8 cellular contexts compared by ENCODE assay signal in genomic region chr10:31929986-31930675, GRCh38. TPM values are rescaled to one million over a fixed set of nuclear protein-coding genes. Genes with fewer than 3 reads are reported as not detected.
DNase-seq lines count a peak whose midpoint lies in the region; ATAC-seq lines count a peak whose summit lies in the region.

No MANE protein-coding gene starts in this region.

- H3K27ac Mint-ChIP-seq in activated naive CD8-positive, alpha-beta T cell treated with anti-CD3 and anti-CD28 coated beads, Interleukin-2, amount 10 ng/mL, durations not matched to agents 7 days and 5 days = peak overlapping the region; percentile 67

- DNase-seq in MG63 = no peak
- DNase-seq in activated naive CD8-positive, alpha-beta T cell treated with anti-CD3 and anti-CD28 coated beads, Interleukin-2, amount 10 ng/mL, durations not matched to agents 7 days and 5 days = no peak
- DNase-seq in inferior parietal cortex (ENCODE audit: extremely low spot score) = peak; percentile 61
- DNase-seq in superior temporal gyrus (ENCODE audit: extremely low spot score) = peak; percentile 74
- no peak for DNase-seq in COLO668 (lab: John Stamatoyannopoulos, UW; ENCODE audit: unreplicated experiment)
- DNase-seq in left lobe of liver (ENCODE audit: low spot score) = no peak

- peaks cover 32% of the 10 kb centered on the region for H3K4me1 Mint-ChIP-seq in activated naive CD8-positive, alpha-beta T cell treated with anti-CD3 and anti-CD28 coated beads, Interleukin-2, amount 10 ng/mL, durations not matched to agents 7 days and 5 days

- no peaks in the 10 kb centered on the region for H3K9me3 ChIP-seq in BLaER1 treated with 17β-estradiol and CSF1 and Interleukin-3, amounts not matched to agents 10 nM and 100 nM (replicated peaks in 1 of 11)
- no peaks in the 10 kb centered on the region for H3K9me3 ChIP-seq in MG63

- no peaks in the 10 kb centered on the region for H3K36me3 ChIP-seq in BLaER1 treated with 17β-estradiol and CSF1 and Interleukin-3, amounts not matched to agents 10 nM and 100 nM
- H3K36me3 ChIP-seq in MG63 = no peaks in the 10 kb centered on the region

- H3K27me3 ChIP-seq in BLaER1 treated with 17β-estradiol and CSF1 and Interleukin-3, amounts not matched to agents 10 nM and 100 nM = no peaks in the 10 kb centered on the region
- no peaks in the 10 kb centered on the region for H3K27me3 ChIP-seq in MG63

- H3K4me1 ChIP-seq in BLaER1 treated with 17β-estradiol and CSF1 and Interleukin-3, amounts not matched to agents 10 nM and 100 nM = peaks cover 26 to 47% (median 36%) of the 10 kb centered on the region in 10 experiments

- peak overlapping the region; percentile 82 to 97 (median 93); a peak in 21 of 22 replicates for H3K27ac ChIP-seq in BLaER1 treated with 17β-estradiol and CSF1 and Interleukin-3, amounts not matched to agents 10 nM and 100 nM

- H3K4me3 Mint-ChIP-seq in activated naive CD8-positive, alpha-beta T cell treated with anti-CD3 and anti-CD28 coated beads, Interleukin-2, amount 10 ng/mL, durations not matched to agents 7 days and 5 days = peak overlapping the region; percentile 91

- ATAC-seq in GM18907 (IDR thresholded peaks at IDR 0.05; ENCODE audit: unreplicated experiment) = peak; percentile 43
- ATAC-seq in activated naive CD8-positive, alpha-beta T cell treated with anti-CD3 and anti-CD28 coated beads, Interleukin-2, amount 10 ng/mL, durations not matched to agents 7 days and 5 days (ENCODE audit: low read depth) = peak; percentile 48
- ATAC-seq in left lobe of liver = no peak

- H3K9me3 Mint-ChIP-seq in activated naive CD8-positive, alpha-beta T cell treated with anti-CD3 and anti-CD28 coated beads, Interleukin-2, amount 10 ng/mL, durations not matched to agents 7 days and 5 days = no peaks in the 10 kb centered on the region

- H3K4me3 ChIP-seq in BLaER1 treated with 17β-estradiol and CSF1 and Interleukin-3, amounts not matched to agents 10 nM and 100 nM = peak overlapping the region; percentile 84 to 99 (median 94)
- peak overlapping the region; percentile 82 for H3K4me3 ChIP-seq in MG63

- POLR2A ChIA-PET in activated naive CD8-positive, alpha-beta T cell treated with anti-CD3 and anti-CD28 coated beads, Interleukin-2, amount 10 ng/mL, durations not matched to agents 7 days and 5 days (lab: Charles Lee) = interaction anchor here (0.6 to 2.1 kb wide), 3 partner anchors 9 to 115 kb away, joined by 3 to 14 read pairs (median 6); no protein-coding TSS in a partner anchor

- H3K9ac ChIP-seq in BLaER1 treated with 17β-estradiol and CSF1 and Interleukin-3, amounts not matched to agents 10 nM and 100 nM = peak overlapping the region; percentile 90 to 96 (median 94)

- H3K36me3 Mint-ChIP-seq in activated naive CD8-positive, alpha-beta T cell treated with anti-CD3 and anti-CD28 coated beads, Interleukin-2, amount 10 ng/mL, durations not matched to agents 7 days and 5 days = no peaks in the 10 kb centered on the region

- peaks cover 23 to 30% (median 27%) of the 10 kb centered on the region in 11 experiments for H4K20me1 ChIP-seq in BLaER1 treated with 17β-estradiol and CSF1 and Interleukin-3, amounts not matched to agents 10 nM and 100 nM

- H3K4me2 ChIP-seq in BLaER1 treated with 17β-estradiol and CSF1 and Interleukin-3, amounts not matched to agents 10 nM and 100 nM = peak overlapping the region; percentile 88 to 99 (median 96)

- peaks cover 8% of the 10 kb centered on the region for H3K27me3 Mint-ChIP-seq in activated naive CD8-positive, alpha-beta T cell treated with anti-CD3 and anti-CD28 coated beads, Interleukin-2, amount 10 ng/mL, durations not matched to agents 7 days and 5 days

RNA-seq across cellular contexts. Expression of gene ARHGAP12, which starts 1.5 kb away (rescaled TPM):
- total RNA-seq in MG63 (2014; rRNA removed; shearing (Covaris generic); ENCODE audit: low replicate concordance) = 18.0 and 34.1 TPM in 2 replicates
- total RNA-seq in activated naive CD8-positive, alpha-beta T cell treated with anti-CD3 and anti-CD28 coated beads, Interleukin-2, amount 10 ng/mL, durations not matched to agents 7 days and 5 days = 10 to 100 TPM; 15.0 to 15.9 TPM
- 11.3 TPM for total RNA-seq in left lobe of liver

Comparison
In these comparisons a context has a peak if more than half of its experiments do, and no peak if none do; other contexts are left out.
1. DNase-seq: peak in inferior parietal cortex (single experiment) and superior temporal gyrus (single experiment); none in MG63 (single experiment), activated naive CD8-positive, alpha-beta T cell treated with anti-CD3 and anti-CD28 coated beads, Interleukin-2, amount 10 ng/mL, durations not matched to agents 7 days and 5 days (single experiment), COLO668 (single experiment) and left lobe of liver (single experiment).